In genomic region chr10:49486009-49486408, GRCh38 we compare ENCODE assay signal across 31 cellular contexts.
"Had no signal": no experiment of that assay in that cellular context is flagged by ENCODE, and none has a peak within 500 bp of the region (broad histone marks: within the 10 kb centered on the region; RNA-seq: fewer than 3 reads in every experiment).

No MANE protein-coding gene starts in this region.

- H3K4me3 ChIP-seq: ascending aorta, K562, Peyer's patch, SJCRH30 had no signal

- ATAC-seq: K562, SK-N-SH treated with all-trans-retinoic acid at 6 μM for 48 hours, T-helper 17 cell had no signal

- DNase-seq: activated CD4-positive, alpha-beta memory T cell treated with anti-CD3 and anti-CD28 coated beads for 36 hours; activated CD4-positive, alpha-beta T cell treated with anti-CD3 and anti-CD28 coated beads, Interleukin-2, amount 10 ng/mL, durations not matched to agents 7 days and 5 days; activated CD4-positive, CD25-positive, alpha-beta regulatory T cell; activated CD8-positive, alpha-beta memory T cell treated with anti-CD3 and anti-CD28 coated beads, Interleukin-2, amount 50 U/mL, for 48 hours; activated effector memory CD4-positive, alpha-beta T cell treated with Interleukin-2 at 50 U/mL for 16 hours; activated naive CD4-positive, alpha-beta T cell; activated T-cell treated with anti-CD3 and anti-CD28 coated beads, Interleukin-2, amount 50 U/mL, for 1 hour; amniotic stem cell; Karpas-422; MM.1S; NCI-H1105; NCI-H1436; NCI-H1694 treated with DMSO at 0.1 percent for 48 hours; NCI-H2029 treated with DMSO at 0.1 percent for 48 hours; NCI-H510A treated with DMSO at 0.1 percent for 48 hours; NCI-H69; NK-92 treated with Interleukin-12 subunit alpha and Interleukin-12 subunit beta, amount 100 ng/mL, for 24 hours; OCI-M1; Peyer's patch; Right ventricle myocardium superior; SJCRH30; T-helper 17 cell; T-helper 9 cell had no signal

- H3K9me3 ChIP-seq: ascending aorta, Peyer's patch, SJCRH30 had no signal

- H3K27me3 ChIP-seq: ascending aorta, Peyer's patch, SJCRH30 had no signal

- H3K27me3 Mint-ChIP-seq: activated CD4-positive, alpha-beta memory T cell treated with anti-CD3 and anti-CD28 coated beads for 36 hours; activated CD4-positive, alpha-beta T cell treated with anti-CD3 and anti-CD28 coated beads, Interleukin-2, amount 10 ng/mL, durations not matched to agents 7 days and 5 days; activated naive CD4-positive, alpha-beta T cell treated with anti-CD3 and anti-CD28 coated beads, Interleukin-2, amount 50 U/mL, for 24 hours; brain; central memory CD8-positive, alpha-beta T cell; T-helper 17 cell had no signal

- H3K27ac Mint-ChIP-seq: activated CD4-positive, alpha-beta memory T cell treated with anti-CD3 and anti-CD28 coated beads for 36 hours; activated CD4-positive, alpha-beta T cell treated with anti-CD3 and anti-CD28 coated beads, Interleukin-2, amount 10 ng/mL, durations not matched to agents 7 days and 5 days; activated naive CD4-positive, alpha-beta T cell treated with anti-CD3 and anti-CD28 coated beads, Interleukin-2, amount 50 U/mL, for 24 hours; activated T-helper 1 cell treated with anti-CD3 and anti-CD28 coated beads, Interleukin-12 subunit alpha, Interleukin-12 subunit beta, Interleukin-2, Interleukin-4 antibody, amounts not matched to agents 30 ng/mL and 10 ng/mL and 1 ng/mL, durations not matched to agents 14 hours and 24 hours and 36 hours; brain; T-helper 17 cell had no signal

- H3K27ac ChIP-seq: ascending aorta, Peyer's patch, RWPE1, SJCRH30 had no signal

- H3K4me1 ChIP-seq: ascending aorta, Peyer's patch had no signal

- H3K9me3 Mint-ChIP-seq: activated CD4-positive, alpha-beta memory T cell treated with anti-CD3 and anti-CD28 coated beads for 36 hours; activated CD4-positive, alpha-beta T cell treated with anti-CD3 and anti-CD28 coated beads, Interleukin-2, amount 10 ng/mL, durations not matched to agents 7 days and 5 days; activated naive CD4-positive, alpha-beta T cell treated with anti-CD3 and anti-CD28 coated beads, Interleukin-2, amount 50 U/mL, for 24 hours; activated T-helper 1 cell treated with anti-CD3 and anti-CD28 coated beads, Interleukin-12 subunit alpha, Interleukin-12 subunit beta, Interleukin-2, Interleukin-4 antibody, amounts not matched to agents 30 ng/mL and 10 ng/mL and 1 ng/mL, durations not matched to agents 14 hours and 24 hours and 36 hours; central memory CD8-positive, alpha-beta T cell had no signal

- H3K36me3 ChIP-seq: SJCRH30 had no signal

- H3K4me3 Mint-ChIP-seq: activated CD4-positive, alpha-beta memory T cell treated with anti-CD3 and anti-CD28 coated beads for 36 hours; activated CD4-positive, alpha-beta T cell treated with anti-CD3 and anti-CD28 coated beads, Interleukin-2, amount 10 ng/mL, durations not matched to agents 7 days and 5 days; activated naive CD4-positive, alpha-beta T cell treated with anti-CD3 and anti-CD28 coated beads, Interleukin-2, amount 50 U/mL, for 24 hours; activated T-helper 1 cell treated with anti-CD3 and anti-CD28 coated beads, Interleukin-12 subunit alpha, Interleukin-12 subunit beta, Interleukin-2, Interleukin-4 antibody, amounts not matched to agents 30 ng/mL and 10 ng/mL and 1 ng/mL, durations not matched to agents 14 hours and 24 hours and 36 hours; brain; central memory CD8-positive, alpha-beta T cell; T-helper 17 cell had no signal
